Comparison of ENCODE assay signal across 23 cellular contexts in the genomic region with DNA sequence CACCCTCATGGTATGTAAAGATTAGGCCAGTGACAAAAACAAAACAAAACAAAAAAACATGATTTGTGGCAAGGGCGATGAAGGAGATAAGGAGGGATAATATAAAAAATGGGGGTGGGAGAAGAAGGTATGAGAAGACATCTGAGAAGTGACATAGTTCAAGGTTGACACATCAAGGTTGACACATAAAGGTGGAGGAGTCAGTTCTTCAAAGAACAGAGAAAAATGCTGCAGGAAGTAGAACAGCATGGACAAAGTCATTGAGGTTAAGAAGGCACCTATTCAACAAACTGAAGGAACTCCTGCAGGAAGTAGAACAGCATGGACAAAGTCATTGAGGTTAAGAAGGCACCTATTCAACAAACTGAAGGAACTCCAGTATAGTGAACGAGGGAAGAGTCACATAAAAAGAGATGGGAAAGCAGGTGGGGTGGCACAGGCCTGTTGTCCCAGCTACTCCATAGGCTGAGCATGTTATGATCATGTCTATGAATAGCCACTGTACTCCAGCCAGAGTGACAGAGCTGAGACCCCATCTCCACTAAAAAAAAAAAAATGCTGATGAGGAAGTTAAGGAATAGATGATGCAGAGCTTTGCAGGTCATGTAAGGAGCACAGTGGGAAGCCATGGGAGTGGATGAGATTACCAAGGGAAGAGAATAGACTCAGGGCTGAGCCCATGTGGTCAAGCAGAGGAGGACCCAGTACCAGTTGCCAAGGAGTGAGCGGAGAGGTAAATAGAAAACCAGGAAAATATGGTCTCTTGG.
DNase-seq lines count a peak whose midpoint lies in the region; ATAC-seq, FAIRE-seq and TF ChIP-seq lines count a peak whose summit lies in the region.
"Had no signal": no experiment of that assay in that cellular context is flagged by ENCODE, and none has a peak within 500 bp of the region (broad histone marks: within the 10 kb centered on the region; RNA-seq: fewer than 3 reads in every experiment).

No MANE protein-coding gene starts in this region.

- ATAC-seq in DND-41 (ENCODE audit: insufficient read depth, low read depth) (peak; percentile 40; the same call in 1 of the 3 replicates), esophagus mucosa (peak; percentile 55)
- ATAC-seq: GM12878 had no signal

- H3K4me3 Mint-ChIP-seq in activated T-helper 1 cell treated with anti-CD3 and anti-CD28 coated beads, Interleukin-12 subunit alpha, Interleukin-12 subunit beta, Interleukin-2, Interleukin-4 antibody, amounts not matched to agents 30 ng/mL and 10 ng/mL and 1 ng/mL, durations not matched to agents 14 hours and 24 hours and 36 hours: no peak overlapping the region
- H3K4me3 Mint-ChIP-seq: CD4-positive, alpha-beta memory T cell had no signal

- intact Hi-C loops in activated T-helper 1 cell treated with anti-CD3 and anti-CD28 coated beads, Interleukin-12 subunit alpha, Interleukin-12 subunit beta, Interleukin-2, Interleukin-4 antibody, amounts not matched to agents 30 ng/mL and 10 ng/mL and 1 ng/mL, durations not matched to agents 14 hours and 24 hours and 36 hours (cut with micrococcal nuclease): no loop called here

- H3K27me3 ChIP-seq in DND-41 (ENCODE audit: insufficient read depth, low read length, poor library complexity) (no peaks in the 10 kb centered on the region), Loucy (ENCODE audit: insufficient read depth, low read length, poor library complexity, severe bottlenecking) (no peaks in the 10 kb centered on the region)
- H3K27me3 ChIP-seq: MG63, SJSA1 had no signal

- no peaks in the 10 kb centered on the region for H3F3A ChIP-seq in Loucy (ENCODE audit: low read depth)

- no peak overlapping the region for H3K27ac Mint-ChIP-seq in activated T-helper 1 cell treated with anti-CD3 and anti-CD28 coated beads, Interleukin-12 subunit alpha, Interleukin-12 subunit beta, Interleukin-2, Interleukin-4 antibody, amounts not matched to agents 30 ng/mL and 10 ng/mL and 1 ng/mL, durations not matched to agents 14 hours and 24 hours and 36 hours
- H3K27ac Mint-ChIP-seq: CD4-positive, alpha-beta memory T cell had no signal

- H3K27ac ChIP-seq in DND-41 (ENCODE audit: low read length): no peak overlapping the region
- H3K27ac ChIP-seq: PC-9, SJSA1 had no signal

- H3K36me3 ChIP-seq in DND-41 (ENCODE audit: insufficient read depth, low read length) (peaks cover 19% of the 10 kb centered on the region), Loucy (ENCODE audit: insufficient read depth, low read length) (no peaks in the 10 kb centered on the region)
- H3K36me3 ChIP-seq: SJSA1 had no signal

- H3K4me1 ChIP-seq in DND-41 (ENCODE audit: insufficient read depth, low read length) (0 out of 2 replicates have a peak, but pooled peaks cover 4% of the 10 kb centered on the region), Loucy (ENCODE audit: insufficient read depth, low read length, poor library complexity, severe bottlenecking) (peaks cover 28% of the 10 kb centered on the region)

- H3K4me1 Mint-ChIP-seq in activated T-helper 1 cell treated with anti-CD3 and anti-CD28 coated beads, Interleukin-12 subunit alpha, Interleukin-12 subunit beta, Interleukin-2, Interleukin-4 antibody, amounts not matched to agents 30 ng/mL and 10 ng/mL and 1 ng/mL, durations not matched to agents 14 hours and 24 hours and 36 hours (ENCODE audit: low read depth): no peaks in the 10 kb centered on the region

- H3K4me3 ChIP-seq in DND-41 (ENCODE audit: low read depth in 1 of 2, low read length in 2 of 2) (no peak overlapping the region), Loucy (ENCODE audit: low read length, poor library complexity, severe bottlenecking) (no peak overlapping the region)
- H3K4me3 ChIP-seq: GM12878, MG63, PC-9, SJSA1 had no signal

- H3K27me3 Mint-ChIP-seq in activated T-helper 1 cell treated with anti-CD3 and anti-CD28 coated beads, Interleukin-12 subunit alpha, Interleukin-12 subunit beta, Interleukin-2, Interleukin-4 antibody, amounts not matched to agents 30 ng/mL and 10 ng/mL and 1 ng/mL, durations not matched to agents 14 hours and 24 hours and 36 hours (ENCODE audit: insufficient read depth): no peaks in the 10 kb centered on the region
- H3K27me3 Mint-ChIP-seq: CD4-positive, alpha-beta memory T cell had no signal

- no peaks in the 10 kb centered on the region for H3K9me2 ChIP-seq in Loucy (replicated peaks; ENCODE audit: low read depth, low read length)

- H3K9me3 ChIP-seq in DND-41 (ENCODE audit: insufficient read depth, low read length, severe bottlenecking) (no peaks in the 10 kb centered on the region), Loucy (ENCODE audit: insufficient read depth, low read depth, low read length) (no peaks in the 10 kb centered on the region)
- H3K9me3 ChIP-seq: MG63, SJSA1 had no signal

- no peak for TF ChIP-seq CTCF in DND-41 (IDR thresholded peaks at IDR 0.05; ENCODE audit: borderline replicate concordance, extremely low read depth, low read length, poor library complexity, severe bottlenecking)
- TF ChIP-seq CTCF in Loucy (conservative IDR thresholded peaks at IDR 0.05; ENCODE audit: low read length): no peak

- H3K79me2 ChIP-seq in DND-41 (ENCODE audit: insufficient read depth, low read length) (peaks cover 18% of the 10 kb centered on the region; the same call in 1 of the 2 replicates), Loucy (ENCODE audit: insufficient read depth, low read length) (no peaks in the 10 kb centered on the region)

- no peaks in the 10 kb centered on the region for H3K9me3 Mint-ChIP-seq in activated T-helper 1 cell treated with anti-CD3 and anti-CD28 coated beads, Interleukin-12 subunit alpha, Interleukin-12 subunit beta, Interleukin-2, Interleukin-4 antibody, amounts not matched to agents 30 ng/mL and 10 ng/mL and 1 ng/mL, durations not matched to agents 14 hours and 24 hours and 36 hours
- H3K9me3 Mint-ChIP-seq: CD4-positive, alpha-beta memory T cell had no signal

- H3K9ac ChIP-seq in DND-41 (ENCODE audit: low read depth, low read length) (no peak overlapping the region), Loucy (ENCODE audit: low read depth, low read length, poor library complexity, severe bottlenecking) (no peak overlapping the region)

- TF ChIP-seq POLR2A in GM12891 (IDR thresholded peaks at IDR 0.05; ENCODE audit: low read depth, low read length): no peak

- H2AFZ ChIP-seq in DND-41 (ENCODE audit: low read depth, low read length): no peak overlapping the region
- no peak overlapping the region for H2AFZ ChIP-seq in Loucy (ENCODE audit: low read length)
- H2AFZ ChIP-seq: PC-9 had no signal

- no peak for DNase-seq in DND-41
- no peak for DNase-seq in GM12891 (ENCODE audit: insufficient read length, low spot score)
- no peak for DNase-seq in MV-4-11 (lab: John Stamatoyannopoulos, UW)
- no peak for DNase-seq in anterior cingulate cortex (lab: John Stamatoyannopoulos, UW)
- DNase-seq in activated T-helper 1 cell treated with anti-CD3 and anti-CD28 coated beads, Interleukin-12 subunit alpha, Interleukin-12 subunit beta, Interleukin-2, Interleukin-4 antibody, amounts not matched to agents 30 ng/mL and 10 ng/mL and 1 ng/mL, durations not matched to agents 14 hours and 24 hours and 36 hours (ENCODE audit: low spot score): no peak
- DNase-seq: C1 segment of cervical spinal cord; CD4-positive, alpha-beta memory T cell; COR-L47; DMS53; MG63; NCI-H1694; NCI-H2029 treated with DMSO at 0.1 percent for 48 hours; NCI-H2227 treated with DMSO at 0.1 percent for 48 hours; NCI-H526 treated with DMSO at 0.1 percent for 48 hours; PC-9; Right ventricle myocardium superior; RPMI8226 had no signal

- FAIRE-seq in GM12891 (lab: Jason Lieb, UNC): peak; percentile 51
- FAIRE-seq: G401.6, GM12878, H1 had no signal

- no peaks in the 10 kb centered on the region for H4K20me1 ChIP-seq in DND-41 (ENCODE audit: insufficient read depth, low read length)
- no peaks in the 10 kb centered on the region for H4K20me1 ChIP-seq in Loucy (ENCODE audit: insufficient read depth, low read length, poor library complexity, severe bottlenecking)

- no peaks in the 10 kb centered on the region for H3K36me3 Mint-ChIP-seq in activated T-helper 1 cell treated with anti-CD3 and anti-CD28 coated beads, Interleukin-12 subunit alpha, Interleukin-12 subunit beta, Interleukin-2, Interleukin-4 antibody, amounts not matched to agents 30 ng/mL and 10 ng/mL and 1 ng/mL, durations not matched to agents 14 hours and 24 hours and 36 hours (ENCODE audit: low read depth)

- H3K4me2 ChIP-seq in DND-41 (ENCODE audit: insufficient read depth, low read length): no peak overlapping the region
- peak overlapping the region; percentile 19 for H3K4me2 ChIP-seq in Loucy (ENCODE audit: low read depth, low read length, poor library complexity, severe bottlenecking)
- H3K4me2 ChIP-seq: PC-9 had no signal

TF ChIP-seq in GM12891, 5 proteins besides CTCF, POLR2A, EP300 and RAD21:
- no peak for TF ChIP-seq POU2F2 (IDR thresholded peaks at IDR 0.05; ENCODE audit: low read depth, low read length)
- no peak for TF ChIP-seq PAX5 (IDR thresholded peaks at IDR 0.05; ENCODE audit: insufficient read depth, low read length, severe bottlenecking)
- TF ChIP-seq TAF1 (IDR thresholded peaks at IDR 0.05; ENCODE audit: low read depth, low read length): no peak
- no peak for TF ChIP-seq POLR2AphosphoS5 (IDR thresholded peaks at IDR 0.05; ENCODE audit: low read depth, low read length)
- no peak for TF ChIP-seq SPI1 (IDR thresholded peaks at IDR 0.05; ENCODE audit: low read depth, low read length)
